In genomic region chr1:153000294-153000693, GRCh38 we compare ENCODE assay signal across 28 cellular contexts. TPM values are rescaled to one million over a fixed set of nuclear protein-coding genes. Genes with fewer than 3 reads are reported as not detected.
"Had no signal": no experiment of that assay in that cellular context is flagged by ENCODE, and none has a peak within 500 bp of the region (broad histone marks: within the 10 kb centered on the region; RNA-seq: fewer than 3 reads in every experiment).

No MANE protein-coding gene starts in this region.

- H3K9me3 ChIP-seq: psoas muscle, upper lobe of left lung had no signal

- H3K9me3 Mint-ChIP-seq: activated T-helper 1 cell treated with anti-CD3 and anti-CD28 coated beads, Interleukin-12 subunit alpha, Interleukin-12 subunit beta, Interleukin-2, Interleukin-4 antibody, amounts not matched to agents 30 ng/mL and 10 ng/mL and 1 ng/mL, durations not matched to agents 14 hours and 24 hours and 36 hours; effector memory CD8-positive, alpha-beta T cell; immature natural killer cell; stimulated activated naive CD8-positive, alpha-beta T cell treated with anti-CD3 and anti-CD28 coated beads, Interleukin-15, Interleukin-2, amounts not matched to agents 100 ng/mL and 50 ng/mL, for 24 hours; T-helper 1 cell treated with Interleukin-12 subunit alpha and Interleukin-12 subunit beta and Interleukin-4 antibody, amounts not matched to agents 30 μg/mL and 1 μg/mL, for 36 hours had no signal

- H3K36me3 Mint-ChIP-seq: activated naive CD8-positive, alpha-beta T cell treated with anti-CD3 and anti-CD28 coated beads for 36 hours; immature natural killer cell; naive thymus-derived CD4-positive, alpha-beta T cell; neural progenitor cell had no signal

- H3K27ac ChIP-seq: gastroesophageal sphincter, heart right ventricle, neural progenitor cell, psoas muscle, upper lobe of left lung had no signal

- H3K4me3 ChIP-seq: gastroesophageal sphincter, heart right ventricle, neural progenitor cell, psoas muscle, upper lobe of left lung had no signal

- H3K27me3 ChIP-seq: gastroesophageal sphincter, heart right ventricle, neural progenitor cell, upper lobe of left lung had no signal

- H2AFZ ChIP-seq: neural progenitor cell had no signal

- ATAC-seq: effector memory CD8-positive, alpha-beta T cell; gastroesophageal sphincter; heart right ventricle; naive thymus-derived CD4-positive, alpha-beta T cell; psoas muscle; right cardiac atrium had no signal

- H3K4me2 ChIP-seq: neural progenitor cell had no signal

- H3K36me3 ChIP-seq: gastroesophageal sphincter, heart right ventricle, neural progenitor cell, upper lobe of left lung had no signal

- H3K27ac Mint-ChIP-seq: activated naive CD8-positive, alpha-beta T cell treated with anti-CD3 and anti-CD28 coated beads for 36 hours; activated T-helper 1 cell treated with anti-CD3 and anti-CD28 coated beads, Interleukin-12 subunit alpha, Interleukin-12 subunit beta, Interleukin-2, Interleukin-4 antibody, amounts not matched to agents 30 ng/mL and 10 ng/mL and 1 ng/mL, durations not matched to agents 14 hours and 24 hours and 36 hours; effector memory CD8-positive, alpha-beta T cell; immature natural killer cell; naive thymus-derived CD4-positive, alpha-beta T cell; neural progenitor cell; stimulated activated naive CD8-positive, alpha-beta T cell treated with anti-CD3 and anti-CD28 coated beads, Interleukin-15, Interleukin-2, amounts not matched to agents 100 ng/mL and 50 ng/mL, for 24 hours; T-helper 1 cell treated with Interleukin-12 subunit alpha and Interleukin-12 subunit beta and Interleukin-4 antibody, amounts not matched to agents 30 μg/mL and 1 μg/mL, for 36 hours had no signal

- DNase-seq: activated CD4-positive, alpha-beta T cell treated with anti-CD3 and anti-CD28 coated beads for 1 hour; activated CD4-positive, alpha-beta T cell treated with anti-CD3 and anti-CD28 coated beads, Interleukin-2, amount 50 U/mL, for 4 hours; activated gamma-delta T cell treated with Interleukin-2 at 50 U/mL for 16 hours; activated naive CD8-positive, alpha-beta T cell treated with anti-CD3 and anti-CD28 coated beads for 36 hours; amniotic stem cell; effector memory CD8-positive, alpha-beta T cell; heart right ventricle; immature natural killer cell; mesenchymal stem cell; naive thymus-derived CD4-positive, alpha-beta T cell; psoas muscle; right cardiac atrium; stimulated activated CD4-positive, alpha-beta T cell treated with anti-CD3 and anti-CD28 coated beads, Interleukin-2, amount 100 ng/mL, for 24 hours; upper lobe of left lung had no signal

- H3K9ac ChIP-seq: neural progenitor cell had no signal

- H3K4me1 ChIP-seq: gastroesophageal sphincter, heart right ventricle, neural progenitor cell, psoas muscle, upper lobe of left lung had no signal

RNA-seq across cellular contexts. Expression of gene SPRR3, which starts 1.3 kb away (rescaled TPM):
- total RNA-seq: activated CD8-positive, alpha-beta memory T cell treated with anti-CD3 and anti-CD28 coated beads for 36 hours; activated naive CD8-positive, alpha-beta T cell treated with anti-CD3 and anti-CD28 coated beads for 36 hours; activated T-helper 1 cell treated with anti-CD3 and anti-CD28 coated beads, Interleukin-12 subunit alpha, Interleukin-12 subunit beta, Interleukin-2, Interleukin-4 antibody, amounts not matched to agents 30 ng/mL and 10 ng/mL and 1 ng/mL, durations not matched to agents 14 hours and 24 hours and 36 hours; cardiac septum; dermis microvascular lymphatic vessel endothelial cell; epithelial cell of proximal tubule; heart right ventricle; liver; naive thymus-derived CD4-positive, alpha-beta T cell; osteocyte; right cardiac atrium; skeletal muscle tissue; temporal lobe; upper lobe of left lung had no signal
- polyA plus RNA-seq: immature natural killer cell; naive thymus-derived CD4-positive, alpha-beta T cell had no signal

RNA-seq across cellular contexts. Expression of gene SPRR1A, which starts 16.4 kb away (rescaled TPM):
- total RNA-seq: activated CD8-positive, alpha-beta memory T cell treated with anti-CD3 and anti-CD28 coated beads for 36 hours; activated naive CD8-positive, alpha-beta T cell treated with anti-CD3 and anti-CD28 coated beads for 36 hours; activated T-helper 1 cell treated with anti-CD3 and anti-CD28 coated beads, Interleukin-12 subunit alpha, Interleukin-12 subunit beta, Interleukin-2, Interleukin-4 antibody, amounts not matched to agents 30 ng/mL and 10 ng/mL and 1 ng/mL, durations not matched to agents 14 hours and 24 hours and 36 hours; cardiac septum; dermis microvascular lymphatic vessel endothelial cell; epithelial cell of proximal tubule; gastroesophageal sphincter; heart right ventricle; liver; mucosa of gallbladder; naive thymus-derived CD4-positive, alpha-beta T cell; osteocyte; psoas muscle; right cardiac atrium; skeletal muscle tissue; temporal lobe; upper lobe of left lung had no signal
- polyA plus RNA-seq: heart right ventricle; immature natural killer cell; liver; naive thymus-derived CD4-positive, alpha-beta T cell; psoas muscle; right cardiac atrium had no signal

RNA-seq across cellular contexts. Expression of gene SPRR4, which starts 29.8 kb away (rescaled TPM):
- total RNA-seq: activated CD8-positive, alpha-beta memory T cell treated with anti-CD3 and anti-CD28 coated beads for 36 hours; activated naive CD8-positive, alpha-beta T cell treated with anti-CD3 and anti-CD28 coated beads for 36 hours; activated T-helper 1 cell treated with anti-CD3 and anti-CD28 coated beads, Interleukin-12 subunit alpha, Interleukin-12 subunit beta, Interleukin-2, Interleukin-4 antibody, amounts not matched to agents 30 ng/mL and 10 ng/mL and 1 ng/mL, durations not matched to agents 14 hours and 24 hours and 36 hours; cardiac septum; dermis microvascular lymphatic vessel endothelial cell; epithelial cell of proximal tubule; gastroesophageal sphincter; heart right ventricle; liver; mucosa of gallbladder; naive thymus-derived CD4-positive, alpha-beta T cell; osteocyte; psoas muscle; right cardiac atrium; skeletal muscle tissue; temporal lobe; upper lobe of left lung had no signal
- polyA plus RNA-seq: heart right ventricle; immature natural killer cell; liver; naive thymus-derived CD4-positive, alpha-beta T cell; psoas muscle; right cardiac atrium had no signal

RNA-seq across cellular contexts. Expression of gene SPRR1B, which starts 30.7 kb away (rescaled TPM):
- total RNA-seq: activated CD8-positive, alpha-beta memory T cell treated with anti-CD3 and anti-CD28 coated beads for 36 hours; activated naive CD8-positive, alpha-beta T cell treated with anti-CD3 and anti-CD28 coated beads for 36 hours; activated T-helper 1 cell treated with anti-CD3 and anti-CD28 coated beads, Interleukin-12 subunit alpha, Interleukin-12 subunit beta, Interleukin-2, Interleukin-4 antibody, amounts not matched to agents 30 ng/mL and 10 ng/mL and 1 ng/mL, durations not matched to agents 14 hours and 24 hours and 36 hours; cardiac septum; dermis microvascular lymphatic vessel endothelial cell; heart right ventricle; liver; mucosa of gallbladder; naive thymus-derived CD4-positive, alpha-beta T cell; osteocyte; psoas muscle; right cardiac atrium; skeletal muscle tissue; temporal lobe; upper lobe of left lung had no signal
- polyA plus RNA-seq: immature natural killer cell; liver; naive thymus-derived CD4-positive, alpha-beta T cell; right cardiac atrium had no signal

RNA-seq across cellular contexts. Expression of gene SPRR2D, which starts 40.6 kb away (rescaled TPM):
- total RNA-seq: activated CD8-positive, alpha-beta memory T cell treated with anti-CD3 and anti-CD28 coated beads for 36 hours; activated naive CD8-positive, alpha-beta T cell treated with anti-CD3 and anti-CD28 coated beads for 36 hours; activated T-helper 1 cell treated with anti-CD3 and anti-CD28 coated beads, Interleukin-12 subunit alpha, Interleukin-12 subunit beta, Interleukin-2, Interleukin-4 antibody, amounts not matched to agents 30 ng/mL and 10 ng/mL and 1 ng/mL, durations not matched to agents 14 hours and 24 hours and 36 hours; cardiac septum; dermis microvascular lymphatic vessel endothelial cell; epithelial cell of proximal tubule; heart right ventricle; liver; mucosa of gallbladder; naive thymus-derived CD4-positive, alpha-beta T cell; osteocyte; psoas muscle; right cardiac atrium; skeletal muscle tissue; temporal lobe had no signal
- polyA plus RNA-seq: immature natural killer cell; naive thymus-derived CD4-positive, alpha-beta T cell; psoas muscle; right cardiac atrium had no signal
